8 cellular contexts compared by ENCODE assay signal in genomic region chr13:48000559-48001126, GRCh38. TPM values are rescaled to one million over a fixed set of nuclear protein-coding genes. Genes with fewer than 3 reads are reported as not detected.
A peak's percentile ranks its signal among the peaks of the same experiment; 100 is the strongest.
DNase-seq lines count a peak whose midpoint lies in the region; ATAC-seq and TF ChIP-seq lines count a peak whose summit lies in the region.

No MANE protein-coding gene starts in this region.

- POLR2A ChIA-PET in activated CD8-positive, alpha-beta T cell treated with anti-CD3 and anti-CD28 coated beads, Interleukin-2, amount 10 ng/mL, durations not matched to agents 7 days and 5 days (lab: Charles Lee) = interaction anchor here (0.7 to 0.8 kb wide), 2 partner anchors 37 to 569 kb away, joined by 3 to 5 read pairs; partner anchors contain the start of gene NUDT15

- peak overlapping the region; percentile 97 for H3K4me3 Mint-ChIP-seq in activated CD8-positive, alpha-beta T cell treated with anti-CD3 and anti-CD28 coated beads, Interleukin-2, amount 10 ng/mL, durations not matched to agents 7 days and 5 days

- H3K4me1 Mint-ChIP-seq in activated CD8-positive, alpha-beta T cell treated with anti-CD3 and anti-CD28 coated beads, Interleukin-2, amount 10 ng/mL, durations not matched to agents 7 days and 5 days (ENCODE audit: low read depth) = peaks cover 29% of the 10 kb centered on the region

- ATAC-seq in GM19351 (IDR thresholded peaks at IDR 0.05; ENCODE audit: unreplicated experiment) = peak; percentile 39
- ATAC-seq in HG03378 (IDR thresholded peaks at IDR 0.05; ENCODE audit: unreplicated experiment) = peak; percentile 47
- ATAC-seq in activated CD8-positive, alpha-beta T cell treated with anti-CD3 and anti-CD28 coated beads, Interleukin-2, amount 10 ng/mL, durations not matched to agents 7 days and 5 days = peak; percentile 70
- peak; percentile 39 to 58 (median 48) for ATAC-seq in heart left ventricle

- peaks cover 0 to 46% (median 18%) of the 10 kb centered on the region in 12 donors for H3K4me1 ChIP-seq in heart left ventricle
- no peaks in the 10 kb centered on the region for H3K4me1 ChIP-seq in prostate gland (replicated peaks)

- CTCF ChIA-PET in activated CD8-positive, alpha-beta T cell treated with anti-CD3 and anti-CD28 coated beads, Interleukin-2, amount 10 ng/mL, durations not matched to agents 7 days and 5 days (lab: Charles Lee) = interaction anchor here (0.6 to 2.7 kb wide), 3 partner anchors 37 to 268 kb away, joined by 3 to 9 read pairs (median 3); partner anchors contain the start of genes MED4 and NUDT15

- intact Hi-C loops in heart left ventricle (cut with DNase I) (loop anchor here in 1 of 10 donors (5.0 kb wide), 1 partner anchor 37 kb away; the partner anchor contains the start of gene NUDT15), prostate gland (cut with DNase I) (no loop called here)

- no peaks in the 10 kb centered on the region for H3K27me3 Mint-ChIP-seq in activated CD8-positive, alpha-beta T cell treated with anti-CD3 and anti-CD28 coated beads, Interleukin-2, amount 10 ng/mL, durations not matched to agents 7 days and 5 days (ENCODE audit: low read depth)

- no peaks in the 10 kb centered on the region for H3K9me3 ChIP-seq in heart left ventricle
- no peaks in the 10 kb centered on the region for H3K9me3 ChIP-seq in prostate gland

- TF ChIP-seq POLR2A in heart left ventricle (IDR thresholded peaks at IDR 0.05) (no peak), prostate gland (IDR thresholded peaks at IDR 0.05) (no peak)

- H3K27me3 ChIP-seq in heart left ventricle (no peaks in the 10 kb centered on the region), prostate gland (replicated peaks; ENCODE audit: insufficient read depth) (no peaks in the 10 kb centered on the region)

- DNase-seq in COLO829 (ENCODE audit: low spot score) (peak; percentile 5), heart left ventricle (peak in 4 of 5 donors; percentile 18 to 59 (median 28)), prostate gland (ENCODE audit: low spot score) (peak; percentile 5), cerebellar nuclear complex (lab: John Stamatoyannopoulos, UW) (no peak), KG1 (lab: John Stamatoyannopoulos, UW) (no peak)
- peak; percentile 32 for DNase-seq in activated CD8-positive, alpha-beta T cell treated with anti-CD3 and anti-CD28 coated beads, Interleukin-2, amount 10 ng/mL, durations not matched to agents 7 days and 5 days

- H3K4me3 ChIP-seq in heart left ventricle (peak overlapping the region; percentile 70 to 100 (median 89)), prostate gland (peak overlapping the region; percentile 80 to 90)

- peaks cover 0 to 19% (median 8%) of the 10 kb centered on the region in 9 donors for H3K36me3 ChIP-seq in heart left ventricle
- no peaks in the 10 kb centered on the region for H3K36me3 ChIP-seq in prostate gland

- H3K36me3 Mint-ChIP-seq in activated CD8-positive, alpha-beta T cell treated with anti-CD3 and anti-CD28 coated beads, Interleukin-2, amount 10 ng/mL, durations not matched to agents 7 days and 5 days (ENCODE audit: low read depth) = peaks cover 13% of the 10 kb centered on the region

- peak overlapping the region; percentile 92 for H3K27ac Mint-ChIP-seq in activated CD8-positive, alpha-beta T cell treated with anti-CD3 and anti-CD28 coated beads, Interleukin-2, amount 10 ng/mL, durations not matched to agents 7 days and 5 days

- no peaks in the 10 kb centered on the region for H3K9me3 Mint-ChIP-seq in activated CD8-positive, alpha-beta T cell treated with anti-CD3 and anti-CD28 coated beads, Interleukin-2, amount 10 ng/mL, durations not matched to agents 7 days and 5 days (ENCODE audit: insufficient read depth)

- TF ChIP-seq CTCF in heart left ventricle (IDR thresholded peaks at IDR 0.05) (no peak), prostate gland (IDR thresholded peaks at IDR 0.05) (no peak)

- WGBS in heart left ventricle, 4 donors = 0 to 1% (median 0%) methylated on average over 15 to 25 of the region's 25 CpGs
- under 1% methylated on average over 19 of the region's 25 CpGs for WGBS in prostate gland

- peak overlapping the region; percentile 22 to 91 (median 84) for H3K27ac ChIP-seq in heart left ventricle
- peak overlapping the region; percentile 73 to 80 for H3K27ac ChIP-seq in prostate gland

RNA-seq across cellular contexts. Expression of gene SUCLA2, which starts 0.4 kb away (rescaled TPM):
- total RNA-seq in activated CD8-positive, alpha-beta T cell treated with anti-CD3 and anti-CD28 coated beads, Interleukin-2, amount 10 ng/mL, durations not matched to agents 7 days and 5 days = 10 to 100 TPM; 42.1 to 44.2 TPM
- 100 to 1,000 TPM in 7 of 9 donors, 10 to 100 TPM in 2; 83.8 to 166 (median 125) TPM for total RNA-seq in heart left ventricle
- polyA plus RNA-seq in heart left ventricle = 10 to 100 TPM; 36.5 to 91.3 TPM
- 10 to 100 TPM; 42.1 to 45.7 TPM for total RNA-seq in prostate gland

RNA-seq across cellular contexts. Expression of gene NUDT15, which starts 36.9 kb away (rescaled TPM):
- total RNA-seq in activated CD8-positive, alpha-beta T cell treated with anti-CD3 and anti-CD28 coated beads, Interleukin-2, amount 10 ng/mL, durations not matched to agents 7 days and 5 days = 10 to 100 TPM; 15.4 to 15.7 TPM
- total RNA-seq in heart left ventricle = 10 to 100 TPM in 6 of 9 donors, 1 to 10 TPM in 3; 6.8 to 12.6 (median 10.4) TPM
- 10 to 100 TPM; 13.0 to 13.9 TPM for polyA plus RNA-seq in heart left ventricle
- 10 to 100 TPM; 11.7 to 26.9 TPM for total RNA-seq in prostate gland

Comparison
In these comparisons a context has a peak if more than half of its experiments do, and no peak if none do; other contexts are left out.
1. DNase-seq: peak in COLO829 (single experiment), activated CD8-positive, alpha-beta T cell treated with anti-CD3 and anti-CD28 coated beads, Interleukin-2, amount 10 ng/mL, durations not matched to agents 7 days and 5 days (single experiment), heart left ventricle (4 of 5) and prostate gland (single experiment); none in cerebellar nuclear complex (0 of 2) and KG1 (single experiment).
2. Peak in every context shown above with its lines, with median percentiles within 50 percentile points of each other: ATAC-seq.